ENCODE assay signal across 1 cellular context in genomic region chr7:101122933-101123702, GRCh38.
TF ChIP-seq lines count a peak whose summit lies in the region.

No MANE protein-coding gene starts in this region.

TF ChIP-seq in HepG2, 621 proteins besides CTCF, POLR2A, EP300 and RAD21 (continued from another document and continues in another):
- TF ChIP-seq ZNF12 (CRISPR knock-in tag; IDR thresholded peaks at IDR 0.05) (no peak), HCFC1 (IDR thresholded peaks at IDR 0.05; ENCODE audit: low read depth, low read length) (no peak), NR2F2 (IDR thresholded peaks at IDR 0.05; ENCODE audit: borderline replicate concordance, low read depth) (no peak), THRA (CRISPR knock-in tag; IDR thresholded peaks at IDR 0.05; ENCODE audit: borderline replicate concordance) (peak; percentile 57; the same call in 1 of the 2 replicates), BHLHE40 (IDR thresholded peaks at IDR 0.05; ENCODE audit: low read length) (peak; percentile 26; the same call in 1 of the 2 replicates), FOXM1 (CRISPR knock-in tag; IDR thresholded peaks at IDR 0.05) (no peak), PHF21A (CRISPR knock-in tag; IDR thresholded peaks at IDR 0.05) (0 out of 2 replicates have a peak, but pooled peaks have one; percentile 26), SIN3A (IDR thresholded peaks at IDR 0.05; ENCODE audit: borderline replicate concordance, low read depth, low read length) (no peak), NFAT5 (CRISPR knock-in tag; IDR thresholded peaks at IDR 0.05) (no peak), ZNF253 (CRISPR knock-in tag; IDR thresholded peaks at IDR 0.05; ENCODE audit: borderline replicate concordance) (no peak), AHR (CRISPR knock-in tag; IDR thresholded peaks at IDR 0.05) (no peak), RBM39 (IDR thresholded peaks at IDR 0.05; ENCODE audit: low read depth, low read length, poor library complexity, severe bottlenecking) (no peak), NFRKB (IDR thresholded peaks at IDR 0.05) (no peak), ZSCAN30 (CRISPR knock-in tag; IDR thresholded peaks at IDR 0.05) (no peak), SOX13 (IDR thresholded peaks at IDR 0.05) (no peak), SOX13 (CRISPR knock-in tag; conservative IDR thresholded peaks at IDR 0.05 in 1 of 2, IDR thresholded peaks at IDR 0.05 in 1 of 2) (peak in 1 of 2 experiments; percentile 92; a peak in 2 of 4 replicates), ZNF501 (CRISPR knock-in tag; IDR thresholded peaks at IDR 0.05) (peak; percentile 15; the same call in 1 of the 2 replicates), TERF1 (CRISPR knock-in tag; IDR thresholded peaks at IDR 0.05) (no peak), ARID3A (IDR thresholded peaks at IDR 0.05; ENCODE audit: low read depth, low read length) (no peak), ZNF343 (CRISPR knock-in tag; IDR thresholded peaks at IDR 0.05) (no peak), SAFB2 (CRISPR knock-in tag; IDR thresholded peaks at IDR 0.05; ENCODE audit: borderline replicate concordance, low read depth) (no peak), ZNF282 (IDR thresholded peaks at IDR 0.05; ENCODE audit: partially characterized antibody) (no peak), CENPX (CRISPR knock-in tag; IDR thresholded peaks at IDR 0.05) (no peak), ASH2L (IDR thresholded peaks at IDR 0.05; ENCODE audit: insufficient read length, low read depth, low read length) (no peak), SRSF9 (IDR thresholded peaks at IDR 0.05; ENCODE audit: borderline replicate concordance, insufficient read depth, low read depth, low read length, poor library complexity, severe bottlenecking) (no peak), ZBTB34 (CRISPR knock-in tag; IDR thresholded peaks at IDR 0.05) (no peak)
- TF ChIP-seq, protein P1, sequence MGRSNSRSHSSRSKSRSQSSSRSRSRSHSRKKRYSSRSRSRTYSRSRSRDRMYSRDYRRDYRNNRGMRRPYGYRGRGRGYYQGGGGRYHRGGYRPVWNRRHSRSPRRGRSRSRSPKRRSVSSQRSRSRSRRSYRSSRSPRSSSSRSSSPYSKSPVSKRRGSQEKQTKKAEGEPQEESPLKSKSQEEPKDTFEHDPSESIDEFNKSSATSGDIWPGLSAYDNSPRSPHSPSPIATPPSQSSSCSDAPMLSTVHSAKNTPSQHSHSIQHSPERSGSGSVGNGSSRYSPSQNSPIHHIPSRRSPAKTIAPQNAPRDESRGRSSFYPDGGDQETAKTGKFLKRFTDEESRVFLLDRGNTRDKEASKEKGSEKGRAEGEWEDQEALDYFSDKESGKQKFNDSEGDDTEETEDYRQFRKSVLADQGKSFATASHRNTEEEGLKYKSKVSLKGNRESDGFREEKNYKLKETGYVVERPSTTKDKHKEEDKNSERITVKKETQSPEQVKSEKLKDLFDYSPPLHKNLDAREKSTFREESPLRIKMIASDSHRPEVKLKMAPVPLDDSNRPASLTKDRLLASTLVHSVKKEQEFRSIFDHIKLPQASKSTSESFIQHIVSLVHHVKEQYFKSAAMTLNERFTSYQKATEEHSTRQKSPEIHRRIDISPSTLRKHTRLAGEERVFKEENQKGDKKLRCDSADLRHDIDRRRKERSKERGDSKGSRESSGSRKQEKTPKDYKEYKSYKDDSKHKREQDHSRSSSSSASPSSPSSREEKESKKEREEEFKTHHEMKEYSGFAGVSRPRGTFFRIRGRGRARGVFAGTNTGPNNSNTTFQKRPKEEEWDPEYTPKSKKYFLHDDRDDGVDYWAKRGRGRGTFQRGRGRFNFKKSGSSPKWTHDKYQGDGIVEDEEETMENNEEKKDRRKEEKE (IDR thresholded peaks at IDR 0.05): no peak
- TF ChIP-seq, protein P2, sequence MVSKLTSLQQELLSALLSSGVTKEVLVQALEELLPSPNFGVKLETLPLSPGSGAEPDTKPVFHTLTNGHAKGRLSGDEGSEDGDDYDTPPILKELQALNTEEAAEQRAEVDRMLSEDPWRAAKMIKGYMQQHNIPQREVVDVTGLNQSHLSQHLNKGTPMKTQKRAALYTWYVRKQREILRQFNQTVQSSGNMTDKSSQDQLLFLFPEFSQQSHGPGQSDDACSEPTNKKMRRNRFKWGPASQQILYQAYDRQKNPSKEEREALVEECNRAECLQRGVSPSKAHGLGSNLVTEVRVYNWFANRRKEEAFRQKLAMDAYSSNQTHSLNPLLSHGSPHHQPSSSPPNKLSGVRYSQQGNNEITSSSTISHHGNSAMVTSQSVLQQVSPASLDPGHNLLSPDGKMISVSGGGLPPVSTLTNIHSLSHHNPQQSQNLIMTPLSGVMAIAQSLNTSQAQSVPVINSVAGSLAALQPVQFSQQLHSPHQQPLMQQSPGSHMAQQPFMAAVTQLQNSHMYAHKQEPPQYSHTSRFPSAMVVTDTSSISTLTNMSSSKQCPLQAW (CRISPR knock-in tag; IDR thresholded peaks at IDR 0.05): no peak
- TF ChIP-seq, protein P3, sequence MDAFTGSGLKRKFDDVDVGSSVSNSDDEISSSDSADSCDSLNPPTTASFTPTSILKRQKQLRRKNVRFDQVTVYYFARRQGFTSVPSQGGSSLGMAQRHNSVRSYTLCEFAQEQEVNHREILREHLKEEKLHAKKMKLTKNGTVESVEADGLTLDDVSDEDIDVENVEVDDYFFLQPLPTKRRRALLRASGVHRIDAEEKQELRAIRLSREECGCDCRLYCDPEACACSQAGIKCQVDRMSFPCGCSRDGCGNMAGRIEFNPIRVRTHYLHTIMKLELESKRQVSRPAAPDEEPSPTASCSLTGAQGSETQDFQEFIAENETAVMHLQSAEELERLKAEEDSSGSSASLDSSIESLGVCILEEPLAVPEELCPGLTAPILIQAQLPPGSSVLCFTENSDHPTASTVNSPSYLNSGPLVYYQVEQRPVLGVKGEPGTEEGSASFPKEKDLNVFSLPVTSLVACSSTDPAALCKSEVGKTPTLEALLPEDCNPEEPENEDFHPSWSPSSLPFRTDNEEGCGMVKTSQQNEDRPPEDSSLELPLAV (CRISPR knock-in tag; conservative IDR thresholded peaks at IDR 0.05; ENCODE audit: low read depth): no peak
- TF ChIP-seq, protein P4, sequence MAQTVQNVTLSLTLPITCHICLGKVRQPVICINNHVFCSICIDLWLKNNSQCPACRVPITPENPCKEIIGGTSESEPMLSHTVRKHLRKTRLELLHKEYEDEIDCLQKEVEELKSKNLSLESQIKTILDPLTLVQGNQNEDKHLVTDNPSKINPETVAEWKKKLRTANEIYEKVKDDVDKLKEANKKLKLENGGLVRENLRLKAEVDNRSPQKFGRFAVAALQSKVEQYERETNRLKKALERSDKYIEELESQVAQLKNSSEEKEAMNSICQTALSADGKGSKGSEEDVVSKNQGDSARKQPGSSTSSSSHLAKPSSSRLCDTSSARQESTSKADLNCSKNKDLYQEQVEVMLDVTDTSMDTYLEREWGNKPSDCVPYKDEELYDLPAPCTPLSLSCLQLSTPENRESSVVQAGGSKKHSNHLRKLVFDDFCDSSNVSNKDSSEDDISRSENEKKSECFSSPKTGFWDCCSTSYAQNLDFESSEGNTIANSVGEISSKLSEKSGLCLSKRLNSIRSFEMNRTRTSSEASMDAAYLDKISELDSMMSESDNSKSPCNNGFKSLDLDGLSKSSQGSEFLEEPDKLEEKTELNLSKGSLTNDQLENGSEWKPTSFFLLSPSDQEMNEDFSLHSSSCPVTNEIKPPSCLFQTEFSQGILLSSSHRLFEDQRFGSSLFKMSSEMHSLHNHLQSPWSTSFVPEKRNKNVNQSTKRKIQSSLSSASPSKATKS (CRISPR knock-in tag; IDR thresholded peaks at IDR 0.05): no peak
- TF ChIP-seq, protein P5, sequence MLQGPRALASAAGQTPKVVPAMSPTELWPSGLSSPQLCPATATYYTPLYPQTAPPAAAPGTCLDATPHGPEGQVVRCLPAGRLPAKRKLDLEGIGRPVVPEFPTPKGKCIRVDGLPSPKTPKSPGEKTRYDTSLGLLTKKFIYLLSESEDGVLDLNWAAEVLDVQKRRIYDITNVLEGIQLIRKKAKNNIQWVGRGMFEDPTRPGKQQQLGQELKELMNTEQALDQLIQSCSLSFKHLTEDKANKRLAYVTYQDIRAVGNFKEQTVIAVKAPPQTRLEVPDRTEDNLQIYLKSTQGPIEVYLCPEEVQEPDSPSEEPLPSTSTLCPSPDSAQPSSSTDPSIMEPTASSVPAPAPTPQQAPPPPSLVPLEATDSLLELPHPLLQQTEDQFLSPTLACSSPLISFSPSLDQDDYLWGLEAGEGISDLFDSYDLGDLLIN (CRISPR knock-in tag; IDR thresholded peaks at IDR 0.05; ENCODE audit: borderline replicate concordance): no peak
